8 cellular contexts compared by ENCODE assay signal in genomic region chr20:32336918-32337347, GRCh38. TPM values are rescaled to one million over a fixed set of nuclear protein-coding genes. Genes with fewer than 3 reads are reported as not detected.
DNase-seq lines count a peak whose midpoint lies in the region; TF ChIP-seq lines count a peak whose summit lies in the region.

No MANE protein-coding gene starts in this region.

- H3K27me3 Mint-ChIP-seq in mesothelial cell of epicardium (ENCODE audit: low read depth) = no peaks in the 10 kb centered on the region

- peak; percentile 18 for DNase-seq in NCI-H510A treated with DMSO at 0.1 percent for 48 hours (lab: John Stamatoyannopoulos, UW)
- DNase-seq in NCI-H510A (lab: John Stamatoyannopoulos, UW) = no peak
- DNase-seq in NCI-H2227 (lab: John Stamatoyannopoulos, UW; ENCODE audit: unreplicated experiment) = peak; percentile 40
- DNase-seq in brain microvascular endothelial cell = no peak
- no peak for DNase-seq in mesothelial cell of epicardium (ENCODE audit: low spot score in 2 of 2, unreplicated experiment in 2 of 2)
- DNase-seq in NK-92 (lab: John Stamatoyannopoulos, UW; ENCODE audit: unreplicated experiment) = no peak
- DNase-seq in activated CD4-positive, alpha-beta T cell treated with anti-CD3 and anti-CD28 coated beads for 48 hours = no peak
- no peak for DNase-seq in activated CD4-positive, CD25-positive, alpha-beta regulatory T cell treated with anti-CD3 and anti-CD28 coated beads, Interleukin-2, amount 50 U/mL, for 72 hours

- H3K27ac ChIP-seq in brain microvascular endothelial cell = no peak overlapping the region

- H3K36me3 Mint-ChIP-seq in mesothelial cell of epicardium = peaks cover 7% of the 10 kb centered on the region

- peaks cover 6% of the 10 kb centered on the region for H3K4me1 Mint-ChIP-seq in mesothelial cell of epicardium

- H3K4me3 Mint-ChIP-seq in mesothelial cell of epicardium = no peak overlapping the region

- H3K9me3 Mint-ChIP-seq in mesothelial cell of epicardium = no peaks in the 10 kb centered on the region

- H3K4me3 ChIP-seq in brain microvascular endothelial cell (ENCODE audit: low read depth, low read length) = no peak overlapping the region

- in situ Hi-C loops in brain microvascular endothelial cell (cut with HindIII; ENCODE audit: low pct_ligation_motif_present, low sequenced_read_pairs) = no loop called here

- H3K27ac Mint-ChIP-seq in mesothelial cell of epicardium = peak overlapping the region; percentile 51

- TF ChIP-seq CTCF in brain microvascular endothelial cell (IDR thresholded peaks at IDR 0.05; ENCODE audit: low read depth, low read length, missing control alignments) (peak; percentile 69), mesothelial cell of epicardium (IDR thresholded peaks at IDR 0.05; ENCODE audit: unreplicated experiment) (peak; percentile 18)

- H3K27me3 ChIP-seq in brain microvascular endothelial cell (replicated peaks) = no peaks in the 10 kb centered on the region

- peaks cover 1% of the 10 kb centered on the region for H3K36me3 ChIP-seq in brain microvascular endothelial cell (replicated peaks)

RNA-seq across cellular contexts. Expression of gene ASXL1, which starts 21.2 kb away (rescaled TPM):
- 173 to 182 TPM (median 173 TPM) in 3 replicates for total RNA-seq in mesothelial cell of epicardium

RNA-seq across cellular contexts. Expression of gene KIF3B, which starts 59.5 kb away (rescaled TPM):
- total RNA-seq in mesothelial cell of epicardium = 21.1 to 22.2 TPM (median 21.3 TPM) in 3 replicates

Comparison
In these comparisons a context has a peak if more than half of its experiments do, and no peak if none do; other contexts are left out.
1. DNase-seq: peak in NCI-H510A treated with DMSO at 0.1 percent for 48 hours (single experiment) and NCI-H2227 (single experiment); none in NCI-H510A (single experiment), brain microvascular endothelial cell (single experiment), mesothelial cell of epicardium (0 of 2), NK-92 (single experiment), activated CD4-positive, alpha-beta T cell treated with anti-CD3 and anti-CD28 coated beads for 48 hours (single experiment) and activated CD4-positive, CD25-positive, alpha-beta regulatory T cell treated with anti-CD3 and anti-CD28 coated beads, Interleukin-2, amount 50 U/mL, for 72 hours (single experiment).